In genomic region chr2:14999114-14999661, GRCh38 we compare ENCODE assay signal across 17 cellular contexts.
A peak's percentile ranks its signal among the peaks of the same experiment; 100 is the strongest.
DNase-seq lines count a peak whose midpoint lies in the region; ATAC-seq, FAIRE-seq and TF ChIP-seq lines count a peak whose summit lies in the region.
"Had no signal": no experiment of that assay in that cellular context is flagged by ENCODE, and none has a peak within 500 bp of the region (broad histone marks: within the 10 kb centered on the region; RNA-seq: fewer than 3 reads in every experiment).

No MANE protein-coding gene starts in this region.

- no peak overlapping the region for H3K56ac ChIP-seq in mesendoderm (ENCODE audit: low read length)

- no peaks in the 10 kb centered on the region for H3K79me1 ChIP-seq in mesendoderm (ENCODE audit: low read length)
- no peaks in the 10 kb centered on the region for H3K79me1 ChIP-seq in neuronal stem cell (ENCODE audit: low read depth, low read length)

- no peak overlapping the region for H3K4me3 Mint-ChIP-seq in GM23338
- H3K4me3 Mint-ChIP-seq: CD4-positive, alpha-beta T cell had no signal

- no peak overlapping the region for H2AK5ac ChIP-seq in mesendoderm (ENCODE audit: low read length)
- H2AK5ac ChIP-seq in neuronal stem cell (ENCODE audit: low read depth, low read length), result no peak overlapping the region

- H4K8ac ChIP-seq in mesendoderm (ENCODE audit: low read depth, low read length) (no peak overlapping the region), neuronal stem cell (ENCODE audit: low read depth, low read length) (no peak overlapping the region)

- H4K91ac ChIP-seq in neuronal stem cell (ENCODE audit: low read depth, low read length, poor library complexity), result no peak overlapping the region

- intact Hi-C loops in K562 (cut with micrococcal nuclease), result no loop called here
- intact Hi-C loops in OCI-LY7 (cut with micrococcal nuclease; ENCODE audit: unreplicated experiment), result no loop called here

- ATAC-seq in GM23338 (no peak), K562 (no peak), GM18858 (IDR thresholded peaks at IDR 0.05; ENCODE audit: unreplicated experiment) (no peak)
- ATAC-seq: GM12878 had no signal

- H4K20me1 ChIP-seq in GM23338 (replicated peaks; ENCODE audit: insufficient read depth) (no peaks in the 10 kb centered on the region), K562 (replicated peaks; ENCODE audit: control insufficient read depth, insufficient read depth, low read length) (no peaks in the 10 kb centered on the region), OCI-LY7 (ENCODE audit: insufficient read depth, low read length) (no peaks in the 10 kb centered on the region)

- H2BK120ac ChIP-seq in mesendoderm (ENCODE audit: low read depth, low read length), result no peak overlapping the region
- no peak overlapping the region for H2BK120ac ChIP-seq in neuronal stem cell (ENCODE audit: low read depth, low read length)

- H2AFZ ChIP-seq in GM23338 (peak overlapping the region; percentile 34; the same call in 1 of the 2 replicates), K562 (ENCODE audit: low read depth, low read length) (no peak overlapping the region), neuronal stem cell (ENCODE audit: low read length) (peak overlapping the region; percentile 11), OCI-LY7 (ENCODE audit: low read length) (no peak overlapping the region)

- H3F3A ChIP-seq in GM23338 (replicated peaks; ENCODE audit: low read depth), result no peaks in the 10 kb centered on the region

- DNase-seq in GM23338 (ENCODE audit: low spot score) (no peak), K562 (ENCODE audit: extremely low read depth in 1 of 4, low spot score in 3 of 4) (no peak), mesendoderm (peak; percentile 29), neuronal stem cell (ENCODE audit: low spot score) (no peak), OCI-LY7 (ENCODE audit: low spot score) (no peak), D341Med (ENCODE audit: low spot score) (no peak)
- DNase-seq: AML-193; Caco-2; CD4-positive, alpha-beta T cell; DMS153; DND-41; EL had no signal

- H3K27ac Mint-ChIP-seq in GM23338, result 0 out of 2 replicates have a peak overlapping the region, but pooled peaks have one; percentile 58
- H3K27ac Mint-ChIP-seq: CD4-positive, alpha-beta T cell had no signal

- no peak overlapping the region for H4K5ac ChIP-seq in mesendoderm (ENCODE audit: low read length)

- in situ Hi-C loops in K562 (cut with MboI), result no loop called here

- H3K9me3 ChIP-seq in K562 (replicated peaks; ENCODE audit: control insufficient read depth, insufficient read depth, low read depth, low read length) (no peaks in the 10 kb centered on the region), neuronal stem cell (replicated peaks in 1 of 2; ENCODE audit: control insufficient read depth in 2 of 2, insufficient read depth in 1 of 2, low read depth in 1 of 2, low read length in 2 of 2) (peaks cover 0 to 2% of the 10 kb centered on the region in 2 donors), OCI-LY7 (ENCODE audit: low read length) (no peaks in the 10 kb centered on the region)
- H3K9me3 ChIP-seq: Caco-2, HAP-1 had no signal

- TF ChIP-seq RAD21 in K562 (CRISPR knock-in tag; conservative IDR thresholded peaks at IDR 0.05 in 1 of 2, IDR thresholded peaks at IDR 0.05 in 1 of 2), result no peak

- H3K14ac ChIP-seq in neuronal stem cell (ENCODE audit: low read length), result no peak overlapping the region

- H3K4me1 Mint-ChIP-seq in GM23338, result peaks cover 5% of the 10 kb centered on the region; the same call in 2 of the 3 replicates

- H2BK15ac ChIP-seq in mesendoderm (replicated peaks; ENCODE audit: low read depth) (no peak overlapping the region), neuronal stem cell (ENCODE audit: low read length) (no peak overlapping the region)

- WGBS in K562 (ENCODE audit: insufficient coverage, low coverage, missing lambda C conversion rate), result under 1% methylated on average over 7 of the region's 7 CpGs
- no CpG with 5 or more reads among the region's 7 CpGs for WGBS in mesendoderm (ENCODE audit: extremely low coverage, insufficient coverage, low lambda C conversion rate)
- no CpG with 5 or more reads among the region's 7 CpGs for WGBS in neuronal stem cell (ENCODE audit: extremely low coverage in 2 of 2, insufficient read length in 2 of 2, insufficient replicate concordance in 1 of 2), 2 donors

- TF ChIP-seq EP300 in K562 (IDR thresholded peaks at IDR 0.05; ENCODE audit: low read length), result no peak

- H3K4me1 ChIP-seq in GM23338 (ENCODE audit: insufficient read depth), result no peaks in the 10 kb centered on the region
- H3K4me1 ChIP-seq in K562 (replicated peaks in 1 of 2; ENCODE audit: control insufficient read depth in 2 of 2, insufficient read depth in 2 of 2, low read length in 2 of 2), result no peaks in the 10 kb centered on the region
- no peaks in the 10 kb centered on the region for H3K4me1 ChIP-seq in mesendoderm (ENCODE audit: control insufficient read depth, low read depth, low read length)
- peaks cover 0 to 15% of the 10 kb centered on the region in 2 donors for H3K4me1 ChIP-seq in neuronal stem cell (ENCODE audit: control insufficient read depth in 2 of 2, insufficient read depth in 1 of 2, low read depth in 1 of 2, low read length in 2 of 2)
- no peaks in the 10 kb centered on the region for H3K4me1 ChIP-seq in OCI-LY7 (ENCODE audit: insufficient read depth, low read length, poor library complexity, severe bottlenecking)
- H3K4me1 ChIP-seq: Caco-2, HAP-1 had no signal

- H3K36me3 Mint-ChIP-seq in GM23338 (ENCODE audit: low read depth), result 0 out of 3 replicates have a peak, but pooled peaks cover 4% of the 10 kb centered on the region

- H3K27me3 ChIP-seq in GM23338 (ENCODE audit: insufficient read depth) (no peaks in the 10 kb centered on the region), K562 (ENCODE audit: control insufficient read depth in 2 of 2, insufficient read depth in 2 of 2, low read length in 2 of 2) (no peaks in the 10 kb centered on the region), mesendoderm (ENCODE audit: insufficient read depth, low read length, poor library complexity) (no peaks in the 10 kb centered on the region), neuronal stem cell (ENCODE audit: control insufficient read depth in 3 of 3, insufficient read depth in 3 of 3, low read depth in 1 of 3, low read length in 3 of 3) (no peaks in the 10 kb centered on the region)

- TF ChIP-seq CTCF in GM23338 (conservative IDR thresholded peaks at IDR 0.05; ENCODE audit: low read depth in 2 of 2) (no peak), K562 (IDR thresholded peaks at IDR 0.05 in 2 of 3, conservative IDR thresholded peaks at IDR 0.05 in 1 of 3; ENCODE audit: insufficient read depth in 2 of 3, low read depth in 1 of 3, low read length in 3 of 3) (no peak), OCI-LY7 (conservative IDR thresholded peaks at IDR 0.05; ENCODE audit: low read length) (no peak)

- H3K4me2 ChIP-seq in GM23338, result no peak overlapping the region
- H3K4me2 ChIP-seq in K562 (ENCODE audit: insufficient read depth, low read length), result no peak overlapping the region
- H3K4me2 ChIP-seq in mesendoderm (ENCODE audit: low read length), result no peak overlapping the region
- no peak overlapping the region for H3K4me2 ChIP-seq in neuronal stem cell (ENCODE audit: insufficient read depth, low read length, poor library complexity, severe bottlenecking)
- no peak overlapping the region for H3K4me2 ChIP-seq in OCI-LY7 (ENCODE audit: low read length)

- H3K18ac ChIP-seq in mesendoderm (ENCODE audit: low read length), result no peak overlapping the region
- no peak overlapping the region for H3K18ac ChIP-seq in neuronal stem cell (ENCODE audit: low read length)

- no peak overlapping the region for H3K27ac ChIP-seq in GM23338 (ENCODE audit: low read depth)
- H3K27ac ChIP-seq in K562 (ENCODE audit: extremely low read depth, low read depth, low read length), result no peak overlapping the region
- no peak overlapping the region for H3K27ac ChIP-seq in mesendoderm (ENCODE audit: low read depth, low read length)
- no peak overlapping the region for H3K27ac ChIP-seq in neuronal stem cell (replicated peaks; ENCODE audit: low read length)
- H3K27ac ChIP-seq in OCI-LY7 (ENCODE audit: low read depth, low read length, poor library complexity, severe bottlenecking), result no peak overlapping the region
- H3K27ac ChIP-seq: C4-2B had no signal

- POLR2A ChIA-PET in K562 (lab: Yijun Ruan, JAX), result no interaction called here
- POLR2A ChIA-PET in OCI-LY7 (lab: Charles Lee), result no interaction called here

- BruUV-seq in K562 (replicated peaks; lab: Mats Ljungman, UMichigan) (no TSS peak), OCI-LY7 (replicated peaks; lab: Mats Ljungman, UMichigan) (no TSS peak)

- no peak overlapping the region for H2BK5ac ChIP-seq in mesendoderm (ENCODE audit: low read length)
- H2BK5ac ChIP-seq in neuronal stem cell (ENCODE audit: low read length), result no peak overlapping the region

- H3K36me3 ChIP-seq in GM23338 (ENCODE audit: insufficient read depth) (no peaks in the 10 kb centered on the region), K562 (ENCODE audit: control insufficient read depth, insufficient read depth, low read length) (no peaks in the 10 kb centered on the region), mesendoderm (ENCODE audit: control insufficient read depth, insufficient read depth, low read length) (no peaks in the 10 kb centered on the region), neuronal stem cell (replicated peaks in 1 of 2; ENCODE audit: control insufficient read depth in 2 of 2, insufficient read depth in 2 of 2, low read length in 2 of 2) (no peaks in the 10 kb centered on the region), OCI-LY7 (ENCODE audit: insufficient read depth, low read length) (no peaks in the 10 kb centered on the region)
- H3K36me3 ChIP-seq: HAP-1 had no signal

- H3K23ac ChIP-seq in mesendoderm (ENCODE audit: low read length) (no peak overlapping the region), neuronal stem cell (ENCODE audit: low read depth, low read length, poor library complexity) (no peak overlapping the region)

- H3K9me2 ChIP-seq in GM23338 (ENCODE audit: insufficient read depth) (peaks cover 7% of the 10 kb centered on the region; the same call in 1 of the 2 replicates), OCI-LY7 (ENCODE audit: insufficient read depth, low read length) (no peaks in the 10 kb centered on the region)

- H3K4me3 ChIP-seq in GM23338 (no peak overlapping the region), K562 (no peak overlapping the region), mesendoderm (ENCODE audit: low read length) (no peak overlapping the region), neuronal stem cell (ENCODE audit: low read length in 2 of 2) (no peak overlapping the region), OCI-LY7 (ENCODE audit: low read depth, low read length, poor library complexity, severe bottlenecking) (no peak overlapping the region)
- H3K4me3 ChIP-seq: GM12878, HAP-1 had no signal

- no peaks in the 10 kb centered on the region for H3K9me1 ChIP-seq in K562 (ENCODE audit: control insufficient read depth, insufficient read depth, low read length)

- CTCF ChIA-PET in K562 (lab: Yijun Ruan, JAX; ENCODE audit: low intra/inter-chr PET ratio), result no interaction called here
- CTCF ChIA-PET in OCI-LY7 (lab: Charles Lee; ENCODE audit: unreplicated experiment), result no interaction called here

- H3K9ac ChIP-seq in K562 (ENCODE audit: insufficient read depth in 1 of 2, low read depth in 2 of 2, low read length in 2 of 2), result no peak overlapping the region
- no peak overlapping the region for H3K9ac ChIP-seq in mesendoderm (ENCODE audit: low read length)
- H3K9ac ChIP-seq in neuronal stem cell (ENCODE audit: low read depth, low read length, poor library complexity), result no peak overlapping the region

- H2BK12ac ChIP-seq in neuronal stem cell (ENCODE audit: low read length), result no peak overlapping the region

- H3K79me2 ChIP-seq in GM23338 (replicated peaks; ENCODE audit: insufficient read depth) (no peaks in the 10 kb centered on the region), K562 (ENCODE audit: control insufficient read depth, insufficient read depth, low read length) (no peaks in the 10 kb centered on the region), mesendoderm (ENCODE audit: control insufficient read depth, insufficient read depth, low read length) (no peaks in the 10 kb centered on the region), OCI-LY7 (ENCODE audit: insufficient read depth, low read depth, low read length) (no peaks in the 10 kb centered on the region)

- no peak for FAIRE-seq in K562 (lab: Jason Lieb, UNC)
- FAIRE-seq: A204.1, GM12878 had no signal

- H3K27me3 Mint-ChIP-seq in GM23338 (ENCODE audit: insufficient read depth, low read depth, poor library complexity), result peaks cover 4% of the 10 kb centered on the region

- no peak for TF ChIP-seq POLR2A in K562 (conservative IDR thresholded peaks at IDR 0.05)

- H3K9me3 Mint-ChIP-seq in GM23338, result peaks cover 5% of the 10 kb centered on the region; the same call in 2 of the 3 replicates
- H3K9me3 Mint-ChIP-seq: CD4-positive, alpha-beta T cell had no signal

- no peak overlapping the region for H3K4ac ChIP-seq in mesendoderm (ENCODE audit: low read depth, low read length)
- no peak overlapping the region for H3K4ac ChIP-seq in neuronal stem cell (ENCODE audit: low read length)

Comparison
In these comparisons a context has a peak if more than half of its experiments do, and no peak if none do; other contexts are left out.
1. H2AFZ ChIP-seq: peak in GM23338 (single experiment) and neuronal stem cell (single experiment); none in K562 (single experiment) and OCI-LY7 (single experiment).